1 cellular context compared by ENCODE assay signal in genomic region chr2:112645396-112646101, GRCh38.
A peak's percentile ranks its signal among the peaks of the same experiment; 100 is the strongest.
TF ChIP-seq lines count a peak whose summit lies in the region.

SLC20A1 (plus strand) TSS chr2:112645939; CDS start chr2:112646829, 890 bp downstream.

TF ChIP-seq in HepG2, 621 proteins besides CTCF, POLR2A, EP300 and RAD21 (continued from another document and continues in another):
- TF ChIP-seq ZUFSP (CRISPR knock-in tag; IDR thresholded peaks at IDR 0.05; ENCODE audit: borderline replicate concordance), result no peak
- no peak for TF ChIP-seq THAP11 (CRISPR knock-in tag; IDR thresholded peaks at IDR 0.05)
- no peak for TF ChIP-seq ZNF33A (CRISPR knock-in tag; IDR thresholded peaks at IDR 0.05; ENCODE audit: borderline replicate concordance)
- no peak for TF ChIP-seq ZNF775 (CRISPR knock-in tag; IDR thresholded peaks at IDR 0.05; ENCODE audit: borderline replicate concordance)
- 0 out of 2 replicates have a peak, but pooled peaks have one; percentile 12 for TF ChIP-seq ZBTB46 (CRISPR knock-in tag; IDR thresholded peaks at IDR 0.05; ENCODE audit: borderline replicate concordance)
- peak; percentile 56; the same call in 1 of the 2 replicates for TF ChIP-seq ZSCAN21 (CRISPR knock-in tag; IDR thresholded peaks at IDR 0.05; ENCODE audit: borderline replicate concordance)
- TF ChIP-seq ZNF331 (CRISPR knock-in tag; IDR thresholded peaks at IDR 0.05), result peak; percentile 56
- TF ChIP-seq ZFP41 (CRISPR knock-in tag; IDR thresholded peaks at IDR 0.05; ENCODE audit: borderline replicate concordance), result no peak; the same call in 1 of the 2 replicates
- peak; percentile 7; the same call in 1 of the 2 replicates for TF ChIP-seq ZKSCAN1 (IDR thresholded peaks at IDR 0.05; ENCODE audit: low read length)
- no peak for TF ChIP-seq ZFP62 (CRISPR knock-in tag; IDR thresholded peaks at IDR 0.05)
- TF ChIP-seq ZNF83 (CRISPR knock-in tag; IDR thresholded peaks at IDR 0.05; ENCODE audit: borderline replicate concordance), result no peak; the same call in 1 of the 2 replicates
- no peak for TF ChIP-seq SP1 (IDR thresholded peaks at IDR 0.05)
- peak; percentile 89 for TF ChIP-seq SP1 (CRISPR knock-in tag; IDR thresholded peaks at IDR 0.05)
- peak; percentile 72; the same call in 1 of the 2 replicates for TF ChIP-seq ATAD3A (CRISPR knock-in tag; IDR thresholded peaks at IDR 0.05)
- TF ChIP-seq ZNF614 (CRISPR knock-in tag; IDR thresholded peaks at IDR 0.05; ENCODE audit: borderline replicate concordance), result peak; percentile 48; the same call in 1 of the 2 replicates
- TF ChIP-seq HNRNPLL (IDR thresholded peaks at IDR 0.05; ENCODE audit: low read depth, low read length, poor library complexity, severe bottlenecking), result peak; percentile 81
- TF ChIP-seq CENPX (CRISPR knock-in tag; IDR thresholded peaks at IDR 0.05), result no peak
- peak; percentile 96 for TF ChIP-seq BCL3 (CRISPR knock-in tag; IDR thresholded peaks at IDR 0.05)
- TF ChIP-seq BATF2 (CRISPR knock-in tag; IDR thresholded peaks at IDR 0.05), result no peak
- TF ChIP-seq MEIS2 (CRISPR knock-in tag; IDR thresholded peaks at IDR 0.05), result peak; percentile 30; the same call in 1 of the 2 replicates
- TF ChIP-seq ZNF768 (CRISPR knock-in tag; IDR thresholded peaks at IDR 0.05), result peak; percentile 30; the same call in 1 of the 2 replicates
- no peak for TF ChIP-seq NFE2L2 (IDR thresholded peaks at IDR 0.05; ENCODE audit: low read length)
- TF ChIP-seq CBFB (CRISPR knock-in tag; IDR thresholded peaks at IDR 0.05), result peak; percentile 23; the same call in 1 of the 2 replicates
- TF ChIP-seq ZNF713 (CRISPR knock-in tag; IDR thresholded peaks at IDR 0.05), result no peak
- no peak for TF ChIP-seq ZNF136 (CRISPR knock-in tag; IDR thresholded peaks at IDR 0.05; ENCODE audit: low read depth)
- no peak for TF ChIP-seq ZNF264 (CRISPR knock-in tag; IDR thresholded peaks at IDR 0.05)
- TF ChIP-seq ZNF552 (CRISPR knock-in tag; IDR thresholded peaks at IDR 0.05; ENCODE audit: borderline replicate concordance), result peak; percentile 31; the same call in 1 of the 2 replicates
- no peak for TF ChIP-seq PCBP1 (IDR thresholded peaks at IDR 0.05; ENCODE audit: borderline replicate concordance, low read depth, low read length)
- peak; percentile 85 for TF ChIP-seq ZNF275 (CRISPR knock-in tag; IDR thresholded peaks at IDR 0.05; ENCODE audit: borderline replicate concordance)
- TF ChIP-seq ZNF3 (CRISPR knock-in tag; IDR thresholded peaks at IDR 0.05), result no peak
- peak; percentile 52 for TF ChIP-seq GATAD2A (CRISPR knock-in tag; IDR thresholded peaks at IDR 0.05)
- no peak for TF ChIP-seq LRRFIP1 (CRISPR knock-in tag; conservative IDR thresholded peaks at IDR 0.05)
- TF ChIP-seq TP53 (CRISPR knock-in tag; conservative IDR thresholded peaks at IDR 0.05), result no peak; the same call in 1 of the 2 replicates
- TF ChIP-seq TBX2 (CRISPR knock-in tag; IDR thresholded peaks at IDR 0.05; ENCODE audit: borderline replicate concordance), result peak; percentile 90
- TF ChIP-seq DNMT1 (CRISPR knock-in tag; IDR thresholded peaks at IDR 0.05), result no peak
- 0 out of 2 replicates have a peak, but pooled peaks have one; percentile 24 for TF ChIP-seq WIZ (CRISPR knock-in tag; IDR thresholded peaks at IDR 0.05)
- TF ChIP-seq BHLHE40 (IDR thresholded peaks at IDR 0.05; ENCODE audit: low read length), result peak; percentile 52
- TF ChIP-seq SOX5 (CRISPR knock-in tag; IDR thresholded peaks at IDR 0.05; ENCODE audit: borderline replicate concordance), result peak; percentile 45
- TF ChIP-seq ZNF207 (IDR thresholded peaks at IDR 0.05; ENCODE audit: borderline replicate concordance), result no peak
- no peak for TF ChIP-seq HIC2 (CRISPR knock-in tag; IDR thresholded peaks at IDR 0.05; ENCODE audit: low read depth)
- peak; percentile 94 for TF ChIP-seq POGK (CRISPR knock-in tag; conservative IDR thresholded peaks at IDR 0.05)
- no peak; the same call in 1 of the 2 replicates for TF ChIP-seq ZC3H4 (CRISPR knock-in tag; IDR thresholded peaks at IDR 0.05; ENCODE audit: borderline replicate concordance)
- TF ChIP-seq DDIT3 (CRISPR knock-in tag; IDR thresholded peaks at IDR 0.05), result no peak
- TF ChIP-seq ELF1 (CRISPR knock-in tag; IDR thresholded peaks at IDR 0.05), result no peak
- TF ChIP-seq EEA1 (CRISPR knock-in tag; IDR thresholded peaks at IDR 0.05; ENCODE audit: borderline replicate concordance), result peak; percentile 47; the same call in 1 of the 2 replicates
- TF ChIP-seq MNT (IDR thresholded peaks at IDR 0.05), result peak; percentile 86
- peak; percentile 56 for TF ChIP-seq HNF1B (CRISPR knock-in tag; IDR thresholded peaks at IDR 0.05)
- TF ChIP-seq RELA (CRISPR knock-in tag; IDR thresholded peaks at IDR 0.05), result no peak
- TF ChIP-seq ZZZ3 (CRISPR knock-in tag; IDR thresholded peaks at IDR 0.05; ENCODE audit: borderline replicate concordance), result no peak
- TF ChIP-seq ZNF816 (CRISPR knock-in tag; IDR thresholded peaks at IDR 0.05; ENCODE audit: borderline replicate concordance), result no peak; the same call in 1 of the 2 replicates
